ENCODE assay signal across 12 cellular contexts in genomic region chr4:39718366-39719323, GRCh38. TPM values are rescaled to one million over a fixed set of nuclear protein-coding genes. Genes with fewer than 3 reads are reported as not detected.
DNase-seq lines count a peak whose midpoint lies in the region; ATAC-seq and TF ChIP-seq lines count a peak whose summit lies in the region.
"Had no signal": no experiment of that assay in that cellular context is flagged by ENCODE, and none has a peak within 500 bp of the region (broad histone marks: within the 10 kb centered on the region; RNA-seq: fewer than 3 reads in every experiment).

No MANE protein-coding gene starts in this region.

- H3K4me3 ChIP-seq in smooth muscle cell, result no peak overlapping the region
- H3K4me3 ChIP-seq in BE2C (ENCODE audit: low read depth, low read length), result no peak overlapping the region
- H3K4me3 ChIP-seq: esophagus muscularis mucosa had no signal

- peaks cover 26% of the 10 kb centered on the region for H3K36me3 Mint-ChIP-seq in T-helper 2 cell treated with Interferon-gamma antibody and Interleukin-4, amounts not matched to agents 5 μg/mL and 100 μg/mL, for 36 hours (ENCODE audit: low read depth)

- H3K79me2 ChIP-seq in smooth muscle cell (ENCODE audit: low read depth), result peaks cover 98% of the 10 kb centered on the region

- 96% methylated on average over 30 of the region's 33 CpGs for WGBS in smooth muscle cell (ENCODE audit: low lambda C conversion rate)

- TF ChIP-seq CTCF in smooth muscle cell (IDR thresholded peaks at IDR 0.05; ENCODE audit: borderline replicate concordance, insufficient read depth, poor library complexity, severe bottlenecking) (no peak), BE2C (IDR thresholded peaks at IDR 0.05; ENCODE audit: low read depth, low read length) (no peak)

- H3K27me3 Mint-ChIP-seq in T-helper 2 cell treated with Interferon-gamma antibody and Interleukin-4, amounts not matched to agents 5 μg/mL and 100 μg/mL, for 36 hours (ENCODE audit: low read depth), result no peaks in the 10 kb centered on the region

- H3K27me3 ChIP-seq in smooth muscle cell (ENCODE audit: low read depth), result no peaks in the 10 kb centered on the region
- H3K27me3 ChIP-seq in BE2C, result no peaks in the 10 kb centered on the region
- H3K27me3 ChIP-seq: esophagus muscularis mucosa had no signal

- H3K27ac ChIP-seq in smooth muscle cell (ENCODE audit: low read depth), result peak overlapping the region; percentile 57
- H3K27ac ChIP-seq: esophagus muscularis mucosa had no signal

- H3K9ac ChIP-seq in smooth muscle cell (ENCODE audit: low read depth), result no peak overlapping the region

- peak overlapping the region; percentile 62 for H3K27ac Mint-ChIP-seq in T-helper 2 cell treated with Interferon-gamma antibody and Interleukin-4, amounts not matched to agents 5 μg/mL and 100 μg/mL, for 36 hours

- H3K4me1 Mint-ChIP-seq in T-helper 2 cell treated with Interferon-gamma antibody and Interleukin-4, amounts not matched to agents 5 μg/mL and 100 μg/mL, for 36 hours (ENCODE audit: low read depth), result peaks cover 37% of the 10 kb centered on the region

- H3K4me3 Mint-ChIP-seq in T-helper 2 cell treated with Interferon-gamma antibody and Interleukin-4, amounts not matched to agents 5 μg/mL and 100 μg/mL, for 36 hours, result peak overlapping the region; percentile 44

- ATAC-seq in esophagus mucosa (peak; percentile 54), HG03378 (IDR thresholded peaks at IDR 0.05; ENCODE audit: unreplicated experiment) (no peak)

- no peak overlapping the region for H2AFZ ChIP-seq in smooth muscle cell (ENCODE audit: low read depth)

- H3K9me3 Mint-ChIP-seq in T-helper 2 cell treated with Interferon-gamma antibody and Interleukin-4, amounts not matched to agents 5 μg/mL and 100 μg/mL, for 36 hours, result no peaks in the 10 kb centered on the region

- H3K4me2 ChIP-seq in smooth muscle cell, result no peak overlapping the region

- H4K20me1 ChIP-seq in smooth muscle cell (ENCODE audit: low read depth), result peaks cover 96% of the 10 kb centered on the region

- H3F3A ChIP-seq in smooth muscle cell (ENCODE audit: low read depth), result no peaks in the 10 kb centered on the region

- H3K36me3 ChIP-seq in smooth muscle cell (ENCODE audit: low read depth), result no peaks in the 10 kb centered on the region
- peaks cover 25% of the 10 kb centered on the region for H3K36me3 ChIP-seq in BE2C

- DNase-seq in activated effector memory CD4-positive, alpha-beta T cell treated with anti-CD3 and anti-CD28 coated beads, Interleukin-2, amount 50 U/mL, for 16 hours, result peak; percentile 59
- DNase-seq in activated effector memory CD4-positive, alpha-beta T cell treated with Interleukin-2 at 50 U/mL for 16 hours, result no peak
- DNase-seq in T-helper 2 cell treated with Interferon-gamma antibody and Interleukin-4, amounts not matched to agents 5 μg/mL and 100 μg/mL, for 36 hours (ENCODE audit: low spot score), result no peak
- DNase-seq in smooth muscle cell (lab: John Stamatoyannopoulos, UW; ENCODE audit: unreplicated experiment) (no peak), pons (ENCODE audit: low spot score) (no peak), BE2C (no peak)
- DNase-seq: NCI-H446; posterior cingulate gyrus; stimulated activated naive CD4-positive, alpha-beta T cell had no signal

- H3K9me3 ChIP-seq in smooth muscle cell (replicated peaks; ENCODE audit: low read depth) (no peaks in the 10 kb centered on the region), BE2C (no peaks in the 10 kb centered on the region; the same call in 1 of the 2 replicates)
- H3K9me3 ChIP-seq: esophagus muscularis mucosa had no signal

- H3K4me1 ChIP-seq in smooth muscle cell (ENCODE audit: low read depth) (no peaks in the 10 kb centered on the region), BE2C (no peaks in the 10 kb centered on the region)

RNA-seq across cellular contexts. Expression of gene UBE2K, which starts 20.7 kb away (rescaled TPM):
- 81.1 TPM for total RNA-seq in esophagus mucosa
- total RNA-seq in smooth muscle cell, result 25.8 and 32.4 TPM in 2 replicates
- polyA plus RNA-seq in smooth muscle cell, result 84.1 and 118 TPM in 2 replicates
- polyA plus RNA-seq in BE2C (2012; ENCODE audit: insufficient read depth, insufficient read length, low read depth), result 119 TPM
